ENCODE assay signal across 8 cellular contexts in the genomic region with DNA sequence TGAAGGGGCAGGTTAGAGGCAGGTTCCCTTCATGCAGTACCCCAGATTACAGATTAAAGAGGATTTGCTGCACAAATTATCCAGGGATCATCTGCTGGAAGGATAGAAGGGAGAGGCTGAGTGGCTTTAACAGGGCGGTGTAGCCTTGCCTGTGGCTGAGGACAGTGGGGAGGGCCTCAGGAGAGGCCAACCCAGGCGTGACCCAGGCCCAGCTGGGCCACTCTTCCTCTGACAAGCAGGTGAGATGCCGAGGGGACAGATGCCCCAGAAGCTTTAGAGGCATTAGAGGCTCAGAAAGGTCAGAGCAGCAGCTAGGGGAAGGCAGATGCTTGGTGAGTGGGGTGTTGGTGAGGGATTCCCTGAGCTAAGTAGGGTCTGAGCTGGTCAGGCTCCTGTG. TPM values are rescaled to one million over a fixed set of nuclear protein-coding genes. Genes with fewer than 3 reads are reported as not detected.
DNase-seq lines count a peak whose midpoint lies in the region; ATAC-seq and TF ChIP-seq lines count a peak whose summit lies in the region.

No MANE protein-coding gene starts in this region.

- peak overlapping the region; percentile 63 for H3K4me3 ChIP-seq in iPS-15b (ENCODE audit: low read depth, low read length)
- no peak overlapping the region for H3K4me3 ChIP-seq in skeletal muscle satellite cell (ENCODE audit: low read length)
- H3K4me3 ChIP-seq in lower leg skin (ENCODE audit: low read depth, poor library complexity, severe bottlenecking): no peak overlapping the region

- intact Hi-C loops in lower leg skin (cut with DNase I; ENCODE audit: low total_unique reads): no loop called here

- H3K18ac ChIP-seq in H9 (ENCODE audit: insufficient read length, low read depth, low read length): no peak overlapping the region

- no CpG with 5 or more reads among the region's 3 CpGs for WGBS in H9 (ENCODE audit: extremely low coverage, insufficient read length, low lambda C conversion rate)
- WGBS in lower leg skin, 2 donors: 55 to 70% methylated on average over 3 of the region's 3 CpGs

- H3K79me2 ChIP-seq in H9 (ENCODE audit: insufficient read depth, low read length): no peaks in the 10 kb centered on the region

- TF ChIP-seq CTCF in H9 (conservative IDR thresholded peaks at IDR 0.05): no peak
- no peak for TF ChIP-seq CTCF in lower leg skin (IDR thresholded peaks at IDR 0.05)

- no peak overlapping the region for H3T11ph ChIP-seq in H9 (ENCODE audit: low read length)

- H3K27ac ChIP-seq in H9 (ENCODE audit: insufficient read length, low read depth, low read length): no peak overlapping the region

- H3K36me3 Mint-ChIP-seq in H9 (ENCODE audit: insufficient read depth in 1 of 3, low read depth in 3 of 3): no peaks in the 10 kb centered on the region
- H3K36me3 Mint-ChIP-seq in T-helper 17 cell (ENCODE audit: low read depth): peaks cover 3% of the 10 kb centered on the region

- H2BK120ac ChIP-seq in H9 (ENCODE audit: low read depth, low read length, poor library complexity, severe bottlenecking): no peak overlapping the region

- H3K4me1 ChIP-seq in H9 (ENCODE audit: insufficient read depth, low read length) (0 out of 2 replicates have a peak, but pooled peaks cover 2% of the 10 kb centered on the region), iPS-15b (ENCODE audit: control insufficient read depth, insufficient read depth, low read length) (peaks cover 9% of the 10 kb centered on the region), skeletal muscle satellite cell (ENCODE audit: control insufficient read depth, insufficient read depth, low read length) (peaks cover 18% of the 10 kb centered on the region)

- no peak overlapping the region for H3K14ac ChIP-seq in H9 (ENCODE audit: insufficient read depth, low read length)

- H3K27ac Mint-ChIP-seq in H9 (peak overlapping the region in 1 of 3 experiments; percentile 10; a peak in 1 of 7 replicates), T-helper 17 cell (no peak overlapping the region)

- no peak overlapping the region for H2AK5ac ChIP-seq in H9 (ENCODE audit: insufficient read length, low read length)

- H3K4me3 Mint-ChIP-seq in H9 (peak overlapping the region; percentile 63 to 82), T-helper 17 cell (peak overlapping the region; percentile 28)

- no peak overlapping the region for H2BK5ac ChIP-seq in H9 (ENCODE audit: insufficient read length, low read length)

- no peaks in the 10 kb centered on the region for H4K20me1 ChIP-seq in H9 (ENCODE audit: control insufficient read depth, insufficient read depth, insufficient read length)

- peaks cover 58% of the 10 kb centered on the region for H3K27me3 Mint-ChIP-seq in H9 (ENCODE audit: low read depth)
- peaks cover 48% of the 10 kb centered on the region for H3K27me3 Mint-ChIP-seq in T-helper 17 cell

- H3K79me1 ChIP-seq in H9 (ENCODE audit: insufficient read depth, low read depth, low read length, poor library complexity, severe bottlenecking): no peaks in the 10 kb centered on the region

- no peaks in the 10 kb centered on the region for H3K36me3 ChIP-seq in iPS-15b (ENCODE audit: control insufficient read depth, insufficient read depth, low read length)
- H3K36me3 ChIP-seq in skeletal muscle satellite cell (ENCODE audit: insufficient read depth, low read length): no peaks in the 10 kb centered on the region

- no peak overlapping the region for H3K56ac ChIP-seq in H9 (ENCODE audit: insufficient read length, low read depth, low read length)

- ATAC-seq in T-helper 17 cell (no peak), GM18870 (IDR thresholded peaks at IDR 0.05; ENCODE audit: unreplicated experiment) (no peak)

- no peak overlapping the region for H2BK20ac ChIP-seq in H9 (ENCODE audit: low read depth, low read length, poor library complexity, severe bottlenecking)

- H3K9ac ChIP-seq in H9 (ENCODE audit: extremely low read depth, insufficient read length, low read length) (no peak overlapping the region), iPS-15b (ENCODE audit: low read depth, low read length) (no peak overlapping the region), skeletal muscle satellite cell (ENCODE audit: low read depth, low read length) (no peak overlapping the region)

- no peaks in the 10 kb centered on the region for H3K9me3 ChIP-seq in H9 (ENCODE audit: control insufficient read depth, low read depth, low read length)
- no peaks in the 10 kb centered on the region for H3K9me3 ChIP-seq in T-helper 17 cell (ENCODE audit: control insufficient read depth, low read length, poor library complexity, severe bottlenecking)
- H3K9me3 ChIP-seq in iPS-15b (ENCODE audit: control insufficient read depth, insufficient read depth, low read length): no peaks in the 10 kb centered on the region
- no peaks in the 10 kb centered on the region for H3K9me3 ChIP-seq in skeletal muscle satellite cell (replicated peaks; ENCODE audit: low read length)

- peak overlapping the region; percentile 48 for H3K4me2 ChIP-seq in H9 (ENCODE audit: insufficient read depth, insufficient read length, low read length)
- H3K4me2 ChIP-seq in skeletal muscle satellite cell (ENCODE audit: low read length): peak overlapping the region; percentile 90

- no peak overlapping the region for H2AFZ ChIP-seq in H9 (ENCODE audit: low read length)

- no peak overlapping the region for H4K8ac ChIP-seq in H9 (replicated peaks; ENCODE audit: insufficient read length, low read depth, low read length)

- H3K23ac ChIP-seq in H9 (ENCODE audit: insufficient read length, low read depth, low read length): no peak overlapping the region

- no peak overlapping the region for H3K4ac ChIP-seq in H9 (ENCODE audit: low read depth, low read length)

- no peak overlapping the region for H4K91ac ChIP-seq in H9 (ENCODE audit: insufficient read length, low read depth, low read length)

- no peak overlapping the region for H4K5ac ChIP-seq in H9 (ENCODE audit: insufficient read length, low read depth, low read length)

- no peak overlapping the region for H2BK12ac ChIP-seq in H9 (ENCODE audit: insufficient read length, low read depth, low read length)

- H3K23me2 ChIP-seq in H9 (ENCODE audit: insufficient read length, low read depth, low read length, poor library complexity, severe bottlenecking): peaks cover 5% of the 10 kb centered on the region

- no peaks in the 10 kb centered on the region for H3K27me3 ChIP-seq in H9 (ENCODE audit: insufficient read depth, low read length)
- H3K27me3 ChIP-seq in iPS-15b (ENCODE audit: control insufficient read depth, insufficient read depth, low read length): peaks cover 23% of the 10 kb centered on the region
- peaks cover 50% of the 10 kb centered on the region for H3K27me3 ChIP-seq in skeletal muscle satellite cell (ENCODE audit: control insufficient read depth, insufficient read depth, low read length)

- TF ChIP-seq POLR2A in lower leg skin (IDR thresholded peaks at IDR 0.05): no peak

- no peaks in the 10 kb centered on the region for H3K9me3 Mint-ChIP-seq in H9

- H3K4me1 Mint-ChIP-seq in H9 (peaks cover 29 to 48% of the 10 kb centered on the region in 2 experiments), T-helper 17 cell (peaks cover 7% of the 10 kb centered on the region)

- DNase-seq in H9 (no peak), T-helper 17 cell (no peak), COLO829 (ENCODE audit: low spot score) (no peak), lower leg skin (ENCODE audit: low spot score in 2 of 2) (no peak)
- DNase-seq in stimulated activated naive CD4-positive, alpha-beta T cell (lab: John Stamatoyannopoulos, UW): no peak

- no peak overlapping the region for H2BK15ac ChIP-seq in H9 (ENCODE audit: low read depth, low read length)

RNA-seq across cellular contexts. Expression of a gene that starts 18.1 kb away (rescaled TPM):
- total RNA-seq in H9 (2021) (20.7 and 31.2 TPM in 2 replicates), T-helper 17 cell (10 to 100 TPM; 36.6 to 41.3 TPM), lower leg skin (10 to 100 TPM; 37.6 to 50.2 (median 38.8) TPM)
- total RNA-seq in skeletal muscle satellite cell (2012; rRNA removed): 40.6 and 46.7 TPM in 2 replicates

RNA-seq across cellular contexts. Expression of a gene that starts 44.3 kb away (rescaled TPM):
- total RNA-seq in H9 (2021): not detected in 2 replicates
- 1 to 10 TPM; 1.5 to 1.6 TPM for total RNA-seq in T-helper 17 cell
- total RNA-seq in skeletal muscle satellite cell (2012; rRNA removed): not detected in 2 replicates
- total RNA-seq in lower leg skin: under 1 TPM in 2 of 4 donors, not detected in 2; 0.08 to 0.10 TPM
